In the genomic region with DNA sequence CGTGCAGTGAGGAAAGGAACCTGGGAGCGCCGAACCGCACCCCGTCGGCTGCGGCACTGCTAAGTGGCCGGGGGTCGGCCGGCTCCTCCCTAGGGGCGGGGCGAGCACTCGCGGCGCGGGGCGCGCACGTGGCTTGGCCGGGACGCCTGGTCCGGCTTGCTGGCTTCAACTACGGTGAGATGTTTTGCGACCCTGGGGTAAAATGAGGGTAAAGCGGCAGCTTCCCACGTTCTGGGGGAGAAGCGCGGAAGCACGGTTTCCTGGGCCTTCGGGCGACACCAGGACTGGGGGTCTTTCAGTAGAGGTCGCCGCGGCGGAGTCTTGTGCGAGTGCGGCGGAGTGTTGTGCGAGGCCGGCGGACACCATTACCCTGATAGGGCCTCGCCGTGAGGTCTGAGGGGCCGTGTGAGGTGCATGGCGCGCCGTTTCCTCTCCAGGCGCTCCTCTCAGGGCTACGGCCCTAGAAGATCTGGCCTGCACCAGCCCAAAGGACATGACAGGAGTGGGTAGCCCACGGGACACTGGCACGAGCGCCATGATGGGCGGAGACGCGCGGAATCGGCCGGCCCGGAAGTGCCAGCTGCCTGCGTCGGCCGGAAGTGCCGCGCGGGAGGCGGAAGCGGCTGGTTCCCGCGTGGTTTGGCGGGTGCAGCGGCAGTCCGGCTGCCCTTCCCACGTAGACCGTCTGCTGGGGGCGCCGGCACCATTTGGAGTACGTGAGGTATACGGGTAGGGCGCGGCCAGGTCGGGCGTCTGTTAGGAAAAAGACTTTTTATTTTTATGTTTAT, we compare ENCODE assay signal across 1 cellular context.
TF ChIP-seq lines count a peak whose summit lies in the region.

Gene PIGW, plus strand, starts transcription at position 107 of the 788 bp plus-strand sequence. CDS start 2,115 bp downstream, outside the sequence.

TF ChIP-seq in HepG2, 621 proteins besides CTCF, POLR2A, EP300 and RAD21 (continued from another document and continues in another):
- 0 out of 2 replicates have a peak, but pooled peaks have one; percentile 6 for TF ChIP-seq RFX5 (IDR thresholded peaks at IDR 0.05; ENCODE audit: low read depth, low read length)
- no peak for TF ChIP-seq ZBTB8A (CRISPR knock-in tag; IDR thresholded peaks at IDR 0.05; ENCODE audit: borderline replicate concordance, low read depth)
- TF ChIP-seq SAFB2 (CRISPR knock-in tag; IDR thresholded peaks at IDR 0.05; ENCODE audit: borderline replicate concordance, low read depth), result peak; percentile 78; the same call in 1 of the 2 replicates
- TF ChIP-seq SOX13 (IDR thresholded peaks at IDR 0.05), result no peak
- TF ChIP-seq SOX13 (CRISPR knock-in tag; conservative IDR thresholded peaks at IDR 0.05 in 1 of 2, IDR thresholded peaks at IDR 0.05 in 1 of 2), result no peak; a peak in 1 of 4 replicates
- TF ChIP-seq, protein P1, sequence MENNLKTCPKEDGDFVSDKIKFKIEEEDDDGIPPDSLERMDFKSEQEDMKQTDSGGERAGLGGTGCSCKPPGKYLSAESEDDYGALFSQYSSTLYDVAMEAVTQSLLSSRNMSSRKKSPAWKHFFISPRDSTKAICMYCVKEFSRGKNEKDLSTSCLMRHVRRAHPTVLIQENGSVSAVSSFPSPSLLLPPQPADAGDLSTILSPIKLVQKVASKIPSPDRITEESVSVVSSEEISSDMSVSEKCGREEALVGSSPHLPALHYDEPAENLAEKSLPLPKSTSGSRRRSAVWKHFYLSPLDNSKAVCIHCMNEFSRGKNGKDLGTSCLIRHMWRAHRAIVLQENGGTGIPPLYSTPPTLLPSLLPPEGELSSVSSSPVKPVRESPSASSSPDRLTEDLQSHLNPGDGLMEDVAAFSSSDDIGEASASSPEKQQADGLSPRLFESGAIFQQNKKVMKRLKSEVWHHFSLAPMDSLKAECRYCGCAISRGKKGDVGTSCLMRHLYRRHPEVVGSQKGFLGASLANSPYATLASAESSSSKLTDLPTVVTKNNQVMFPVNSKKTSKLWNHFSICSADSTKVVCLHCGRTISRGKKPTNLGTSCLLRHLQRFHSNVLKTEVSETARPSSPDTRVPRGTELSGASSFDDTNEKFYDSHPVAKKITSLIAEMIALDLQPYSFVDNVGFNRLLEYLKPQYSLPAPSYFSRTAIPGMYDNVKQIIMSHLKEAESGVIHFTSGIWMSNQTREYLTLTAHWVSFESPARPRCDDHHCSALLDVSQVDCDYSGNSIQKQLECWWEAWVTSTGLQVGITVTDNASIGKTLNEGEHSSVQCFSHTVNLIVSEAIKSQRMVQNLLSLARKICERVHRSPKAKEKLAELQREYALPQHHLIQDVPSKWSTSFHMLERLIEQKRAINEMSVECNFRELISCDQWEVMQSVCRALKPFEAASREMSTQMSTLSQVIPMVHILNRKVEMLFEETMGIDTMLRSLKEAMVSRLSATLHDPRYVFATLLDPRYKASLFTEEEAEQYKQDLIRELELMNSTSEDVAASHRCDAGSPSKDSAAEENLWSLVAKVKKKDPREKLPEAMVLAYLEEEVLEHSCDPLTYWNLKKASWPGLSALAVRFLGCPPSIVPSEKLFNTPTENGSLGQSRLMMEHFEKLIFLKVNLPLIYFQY (CRISPR knock-in tag; IDR thresholded peaks at IDR 0.05; ENCODE audit: borderline replicate concordance), result 0 out of 2 replicates have a peak, but pooled peaks have one; percentile 20
- TF ChIP-seq HDAC6 (IDR thresholded peaks at IDR 0.05; ENCODE audit: low read depth, low read length), result no peak
- peak; percentile 40; the same call in 1 of the 2 replicates for TF ChIP-seq MEIS2 (CRISPR knock-in tag; IDR thresholded peaks at IDR 0.05)
- peak; percentile 97 for TF ChIP-seq ELF1 (CRISPR knock-in tag; IDR thresholded peaks at IDR 0.05)
- TF ChIP-seq ZNF543 (CRISPR knock-in tag; IDR thresholded peaks at IDR 0.05), result no peak
- TF ChIP-seq ZNF629 (CRISPR knock-in tag; conservative IDR thresholded peaks at IDR 0.05), result 0 out of 2 replicates have a peak, but pooled peaks have one; percentile 18
- TF ChIP-seq ZNF879 (CRISPR knock-in tag; IDR thresholded peaks at IDR 0.05), result peak; percentile 77; the same call in 1 of the 2 replicates
- TF ChIP-seq JDP2 (CRISPR knock-in tag; IDR thresholded peaks at IDR 0.05; ENCODE audit: borderline replicate concordance), result no peak
- TF ChIP-seq BORCS8-MEF2B (CRISPR knock-in tag; IDR thresholded peaks at IDR 0.05), result peak; percentile 48
- peak; percentile 50; the same call in 1 of the 2 replicates for TF ChIP-seq KDM4B (CRISPR knock-in tag; IDR thresholded peaks at IDR 0.05)
- TF ChIP-seq, protein P2, sequence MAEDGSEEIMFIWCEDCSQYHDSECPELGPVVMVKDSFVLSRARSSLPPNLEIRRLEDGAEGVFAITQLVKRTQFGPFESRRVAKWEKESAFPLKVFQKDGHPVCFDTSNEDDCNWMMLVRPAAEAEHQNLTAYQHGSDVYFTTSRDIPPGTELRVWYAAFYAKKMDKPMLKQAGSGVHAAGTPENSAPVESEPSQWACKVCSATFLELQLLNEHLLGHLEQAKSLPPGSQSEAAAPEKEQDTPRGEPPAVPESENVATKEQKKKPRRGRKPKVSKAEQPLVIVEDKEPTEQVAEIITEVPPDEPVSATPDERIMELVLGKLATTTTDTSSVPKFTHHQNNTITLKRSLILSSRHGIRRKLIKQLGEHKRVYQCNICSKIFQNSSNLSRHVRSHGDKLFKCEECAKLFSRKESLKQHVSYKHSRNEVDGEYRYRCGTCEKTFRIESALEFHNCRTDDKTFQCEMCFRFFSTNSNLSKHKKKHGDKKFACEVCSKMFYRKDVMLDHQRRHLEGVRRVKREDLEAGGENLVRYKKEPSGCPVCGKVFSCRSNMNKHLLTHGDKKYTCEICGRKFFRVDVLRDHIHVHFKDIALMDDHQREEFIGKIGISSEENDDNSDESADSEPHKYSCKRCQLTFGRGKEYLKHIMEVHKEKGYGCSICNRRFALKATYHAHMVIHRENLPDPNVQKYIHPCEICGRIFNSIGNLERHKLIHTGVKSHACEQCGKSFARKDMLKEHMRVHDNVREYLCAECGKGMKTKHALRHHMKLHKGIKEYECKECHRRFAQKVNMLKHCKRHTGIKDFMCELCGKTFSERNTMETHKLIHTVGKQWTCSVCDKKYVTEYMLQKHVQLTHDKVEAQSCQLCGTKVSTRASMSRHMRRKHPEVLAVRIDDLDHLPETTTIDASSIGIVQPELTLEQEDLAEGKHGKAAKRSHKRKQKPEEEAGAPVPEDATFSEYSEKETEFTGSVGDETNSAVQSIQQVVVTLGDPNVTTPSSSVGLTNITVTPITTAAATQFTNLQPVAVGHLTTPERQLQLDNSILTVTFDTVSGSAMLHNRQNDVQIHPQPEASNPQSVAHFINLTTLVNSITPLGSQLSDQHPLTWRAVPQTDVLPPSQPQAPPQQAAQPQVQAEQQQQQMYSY (CRISPR knock-in tag; IDR thresholded peaks at IDR 0.05), result peak; percentile 15; the same call in 1 of the 2 replicates
- TF ChIP-seq ZFP37 (CRISPR knock-in tag; IDR thresholded peaks at IDR 0.05; ENCODE audit: borderline replicate concordance), result 0 out of 2 replicates have a peak, but pooled peaks have one; percentile 29
- TF ChIP-seq PAF1 (CRISPR knock-in tag; IDR thresholded peaks at IDR 0.05), result no peak
- peak; percentile 97 for TF ChIP-seq MYC (CRISPR knock-in tag; IDR thresholded peaks at IDR 0.05; ENCODE audit: borderline replicate concordance)
- TF ChIP-seq KAT7 (CRISPR knock-in tag; IDR thresholded peaks at IDR 0.05; ENCODE audit: borderline replicate concordance), result peak; percentile 55; the same call in 1 of the 2 replicates
- TF ChIP-seq SMARCE1 (IDR thresholded peaks at IDR 0.05; ENCODE audit: borderline replicate concordance), result no peak
- no peak for TF ChIP-seq KLF9 (CRISPR knock-in tag; IDR thresholded peaks at IDR 0.05; ENCODE audit: low read depth)
- TF ChIP-seq IRF2 (CRISPR knock-in tag; IDR thresholded peaks at IDR 0.05), result no peak
- TF ChIP-seq MLLT10 (CRISPR knock-in tag; IDR thresholded peaks at IDR 0.05), result no peak
- TF ChIP-seq, protein P3, sequence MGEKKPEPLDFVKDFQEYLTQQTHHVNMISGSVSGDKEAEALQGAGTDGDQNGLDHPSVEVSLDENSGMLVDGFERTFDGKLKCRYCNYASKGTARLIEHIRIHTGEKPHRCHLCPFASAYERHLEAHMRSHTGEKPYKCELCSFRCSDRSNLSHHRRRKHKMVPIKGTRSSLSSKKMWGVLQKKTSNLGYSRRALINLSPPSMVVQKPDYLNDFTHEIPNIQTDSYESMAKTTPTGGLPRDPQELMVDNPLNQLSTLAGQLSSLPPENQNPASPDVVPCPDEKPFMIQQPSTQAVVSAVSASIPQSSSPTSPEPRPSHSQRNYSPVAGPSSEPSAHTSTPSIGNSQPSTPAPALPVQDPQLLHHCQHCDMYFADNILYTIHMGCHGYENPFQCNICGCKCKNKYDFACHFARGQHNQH (CRISPR knock-in tag; IDR thresholded peaks at IDR 0.05), result peak; percentile 36; the same call in 1 of the 2 replicates
- TF ChIP-seq, protein P4, sequence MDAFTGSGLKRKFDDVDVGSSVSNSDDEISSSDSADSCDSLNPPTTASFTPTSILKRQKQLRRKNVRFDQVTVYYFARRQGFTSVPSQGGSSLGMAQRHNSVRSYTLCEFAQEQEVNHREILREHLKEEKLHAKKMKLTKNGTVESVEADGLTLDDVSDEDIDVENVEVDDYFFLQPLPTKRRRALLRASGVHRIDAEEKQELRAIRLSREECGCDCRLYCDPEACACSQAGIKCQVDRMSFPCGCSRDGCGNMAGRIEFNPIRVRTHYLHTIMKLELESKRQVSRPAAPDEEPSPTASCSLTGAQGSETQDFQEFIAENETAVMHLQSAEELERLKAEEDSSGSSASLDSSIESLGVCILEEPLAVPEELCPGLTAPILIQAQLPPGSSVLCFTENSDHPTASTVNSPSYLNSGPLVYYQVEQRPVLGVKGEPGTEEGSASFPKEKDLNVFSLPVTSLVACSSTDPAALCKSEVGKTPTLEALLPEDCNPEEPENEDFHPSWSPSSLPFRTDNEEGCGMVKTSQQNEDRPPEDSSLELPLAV (CRISPR knock-in tag; conservative IDR thresholded peaks at IDR 0.05; ENCODE audit: low read depth), result no peak
- no peak for TF ChIP-seq TRIM24 (CRISPR knock-in tag; IDR thresholded peaks at IDR 0.05)
- no peak for TF ChIP-seq IKZF4 (CRISPR knock-in tag; IDR thresholded peaks at IDR 0.05; ENCODE audit: borderline replicate concordance, low read depth, not compliant biosample characterization)
- no peak for TF ChIP-seq GZF1 (CRISPR knock-in tag; IDR thresholded peaks at IDR 0.05)
- TF ChIP-seq ZNF510 (CRISPR knock-in tag; IDR thresholded peaks at IDR 0.05; ENCODE audit: low read depth), result peak; percentile 86; the same call in 1 of the 2 replicates
- TF ChIP-seq EHMT2 (IDR thresholded peaks at IDR 0.05; ENCODE audit: borderline replicate concordance, low read depth, low read length), result no peak
- no peak for TF ChIP-seq RERE (CRISPR knock-in tag; IDR thresholded peaks at IDR 0.05; ENCODE audit: low read depth)
- peak; percentile 14; the same call in 1 of the 2 replicates for TF ChIP-seq HOXA5 (CRISPR knock-in tag; IDR thresholded peaks at IDR 0.05)
- TF ChIP-seq FOXM1 (CRISPR knock-in tag; IDR thresholded peaks at IDR 0.05), result no peak
- no peak for TF ChIP-seq ZNF24 (IDR thresholded peaks at IDR 0.05)
- TF ChIP-seq SATB2 (CRISPR knock-in tag; IDR thresholded peaks at IDR 0.05), result 0 out of 2 replicates have a peak, but pooled peaks have one; percentile 70
- 0 out of 2 replicates have a peak, but pooled peaks have one; percentile 52 for TF ChIP-seq ZBTB39 (CRISPR knock-in tag; IDR thresholded peaks at IDR 0.05)
- TF ChIP-seq AHR (CRISPR knock-in tag; IDR thresholded peaks at IDR 0.05), result no peak
- no peak for TF ChIP-seq NR2F1 (CRISPR knock-in tag; IDR thresholded peaks at IDR 0.05)
- TF ChIP-seq MATR3 (CRISPR knock-in tag; IDR thresholded peaks at IDR 0.05), result no peak
- no peak; the same call in 1 of the 2 replicates for TF ChIP-seq KDM5B (CRISPR knock-in tag; IDR thresholded peaks at IDR 0.05; ENCODE audit: borderline replicate concordance)
- no peak for TF ChIP-seq MED13 (CRISPR knock-in tag; IDR thresholded peaks at IDR 0.05)
- TF ChIP-seq YEATS4 (CRISPR knock-in tag; IDR thresholded peaks at IDR 0.05; ENCODE audit: borderline replicate concordance), result peak; percentile 99
